Comparison of ENCODE assay signal across 12 cellular contexts in the genomic region with DNA sequence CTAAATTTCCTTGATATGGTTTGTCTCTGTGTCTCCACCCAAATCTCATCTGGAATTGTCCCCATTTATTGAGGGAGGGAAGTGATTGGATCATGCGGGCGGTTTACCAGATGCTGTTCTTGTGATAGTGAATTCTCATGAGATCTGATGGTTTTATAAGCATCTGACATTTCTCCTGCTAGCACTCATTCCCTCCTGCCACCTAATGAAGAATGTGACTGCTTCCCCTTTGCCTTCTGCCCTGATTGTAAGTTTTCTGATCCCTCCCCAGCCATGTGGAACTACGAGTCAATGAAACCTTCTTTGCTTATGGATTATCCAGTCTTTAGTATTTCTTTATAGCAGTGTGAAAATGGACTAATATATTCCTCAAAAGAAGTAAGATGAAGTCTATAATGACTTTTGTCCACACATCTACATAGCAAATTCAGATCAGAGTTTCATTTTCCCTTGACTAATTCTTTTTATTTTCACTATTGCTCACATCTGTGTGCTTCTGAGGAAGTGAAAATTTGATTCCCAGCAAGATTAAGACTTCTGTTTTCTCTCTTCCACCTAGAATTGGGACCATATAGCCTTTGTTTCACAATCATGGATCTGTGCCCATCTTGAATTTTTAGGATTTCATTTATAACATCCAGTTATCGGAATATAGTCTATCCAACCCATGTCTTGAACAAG.
DNase-seq lines count a peak whose midpoint lies in the region; ATAC-seq and TF ChIP-seq lines count a peak whose summit lies in the region.
"Had no signal": no experiment of that assay in that cellular context is flagged by ENCODE, and none has a peak within 500 bp of the region (broad histone marks: within the 10 kb centered on the region; RNA-seq: fewer than 3 reads in every experiment).

No MANE protein-coding gene starts in this region.

- no peak overlapping the region for H3K9ac ChIP-seq in colonic mucosa (ENCODE audit: low read depth in 2 of 2, low read length in 2 of 2)

- H3K4me3 ChIP-seq in GM06990 (replicated peaks; ENCODE audit: low read depth, low read length), result no peak overlapping the region
- no peak overlapping the region for H3K4me3 ChIP-seq in colonic mucosa
- H3K4me3 ChIP-seq: esophagus squamous epithelium had no signal

- no peak overlapping the region for H3K27ac ChIP-seq in colonic mucosa
- H3K27ac ChIP-seq: esophagus squamous epithelium had no signal

- no peaks in the 10 kb centered on the region for H3K36me3 ChIP-seq in GM06990 (ENCODE audit: control insufficient read depth, insufficient read depth, low read length)
- no peaks in the 10 kb centered on the region for H3K36me3 ChIP-seq in colonic mucosa
- H3K36me3 ChIP-seq: esophagus squamous epithelium had no signal

- TF ChIP-seq CTCF in GM06990 (IDR thresholded peaks at IDR 0.05; ENCODE audit: insufficient read depth, low read length, poor library complexity, severe bottlenecking), result no peak
- no peak for TF ChIP-seq CTCF in colonic mucosa (IDR thresholded peaks at IDR 0.05)

- H3K4me1 ChIP-seq in colonic mucosa, result no peaks in the 10 kb centered on the region
- H3K4me1 ChIP-seq: esophagus squamous epithelium had no signal

- no peaks in the 10 kb centered on the region for H3K9me3 ChIP-seq in colonic mucosa
- H3K9me3 ChIP-seq: esophagus squamous epithelium had no signal

- DNase-seq in GM06990 (ENCODE audit: extremely low read depth, insufficient read length) (peak; percentile 9), Right ventricle myocardium superior (no peak), AML-193 (lab: John Stamatoyannopoulos, UW) (no peak), colonic mucosa (no peak)
- no peak for DNase-seq in effector CD8-positive, alpha-beta T cell (lab: John Stamatoyannopoulos, UW)
- DNase-seq: activated T-cell treated with anti-CD3 and anti-CD28 coated beads, Interleukin-2, amount 50 U/mL, for 4 hours; esophagus squamous epithelium; NCI-H2081 treated with DMSO at 0.1 percent for 48 hours; PC-3 had no signal

- ATAC-seq in GM19328 (IDR thresholded peaks at IDR 0.05; ENCODE audit: unreplicated experiment) (peak; percentile 78), HG02759 (IDR thresholded peaks at IDR 0.05; ENCODE audit: unreplicated experiment) (peak; percentile 76), HG03469 (IDR thresholded peaks at IDR 0.05; ENCODE audit: unreplicated experiment) (peak; percentile 87), Right ventricle myocardium superior (ENCODE audit: poor library complexity) (no peak)
- ATAC-seq: PC-3 had no signal

- intact Hi-C loops in Right ventricle myocardium superior (cut with DNase I), result no loop called here
- intact Hi-C loops in colonic mucosa (cut with DNase I), result no loop called here

- H3K27me3 ChIP-seq in GM06990 (replicated peaks; ENCODE audit: control insufficient read depth, insufficient read depth, low read length) (no peaks in the 10 kb centered on the region), colonic mucosa (no peaks in the 10 kb centered on the region)
- H3K27me3 ChIP-seq: esophagus squamous epithelium had no signal
